18 cellular contexts compared by ENCODE assay signal in the genomic region with DNA sequence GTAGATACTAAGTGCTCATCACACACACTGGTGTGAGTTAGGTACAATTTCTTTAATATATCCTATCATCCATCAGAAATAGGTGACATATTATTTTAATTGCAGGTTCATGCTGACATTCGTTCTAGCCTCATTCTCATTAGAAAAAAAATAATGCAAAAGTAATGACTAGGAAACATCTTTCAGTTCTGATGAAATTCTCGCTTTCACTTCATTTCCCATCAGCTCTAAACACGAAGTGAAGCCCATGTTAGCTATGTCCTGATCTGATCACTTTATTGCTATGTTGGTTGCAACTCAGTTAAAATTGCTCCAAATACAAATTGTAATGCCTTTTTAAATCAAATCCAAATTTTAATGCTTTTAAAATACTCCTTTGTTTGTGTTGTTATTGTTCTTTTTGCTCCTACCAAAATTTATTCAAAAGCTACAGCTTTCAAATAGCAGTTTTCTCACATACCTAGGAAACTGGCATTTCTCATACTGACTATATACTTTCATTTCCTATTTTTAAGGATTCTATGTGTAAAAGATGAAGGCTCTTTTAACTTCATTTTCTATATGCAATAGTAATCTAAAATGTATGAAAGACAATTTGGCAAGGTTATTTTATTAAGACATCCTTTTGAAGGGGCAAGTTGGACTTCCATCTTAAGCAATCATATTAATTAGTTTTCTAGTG.
A peak's percentile ranks its signal among the peaks of the same experiment; 100 is the strongest.
DNase-seq lines count a peak whose midpoint lies in the region; ATAC-seq, FAIRE-seq and TF ChIP-seq lines count a peak whose summit lies in the region.
"Had no signal": no experiment of that assay in that cellular context is flagged by ENCODE, and none has a peak within 500 bp of the region (broad histone marks: within the 10 kb centered on the region; RNA-seq: fewer than 3 reads in every experiment).

No MANE protein-coding gene starts in this region.

- DNase-seq in GM18507 (ENCODE audit: extremely low spot score, insufficient read length, low read depth) (no peak), left ventricle myocardium inferior (no peak), NOMO-1 treated with dmso at 0.1 percent for 144 hours (lab: John Stamatoyannopoulos, UW; ENCODE audit: unreplicated experiment) (no peak), thyroid gland (no peak)
- no peak for DNase-seq in activated T-cell treated with anti-CD3 and anti-CD28 coated beads, Interleukin-2, amount 50 U/mL, for 24 hours
- DNase-seq: activated CD4-positive, alpha-beta T cell treated with anti-CD3 and anti-CD28 coated beads, Interleukin-2, amount 10 ng/mL, durations not matched to agents 7 days and 5 days; activated gamma-delta T cell; DMS153; endodermal cell; GOT3; islet precursor cell; NCI-H1105; T-helper 2 cell; uterus had no signal

- H3K4me1 ChIP-seq in left ventricle myocardium inferior = no peaks in the 10 kb centered on the region
- H3K4me1 ChIP-seq in thyroid gland = no peaks in the 10 kb centered on the region
- H3K4me1 ChIP-seq: uterus had no signal

- peak; percentile 81 for FAIRE-seq in GM18507 (lab: Jason Lieb, UNC)

- H3K4me3 Mint-ChIP-seq in activated T-cell treated with anti-CD3 and anti-CD28 coated beads, Interleukin-2, amount 50 U/mL, for 24 hours = no peak overlapping the region
- H3K4me3 Mint-ChIP-seq: activated CD4-positive, alpha-beta T cell treated with anti-CD3 and anti-CD28 coated beads, Interleukin-2, amount 10 ng/mL, durations not matched to agents 7 days and 5 days; endodermal cell had no signal

- intact Hi-C loops in left ventricle myocardium inferior (cut with micrococcal nuclease) (no loop called here), thyroid gland (cut with DNase I) (no loop called here)

- H3K36me3 ChIP-seq in left ventricle myocardium inferior = no peaks in the 10 kb centered on the region
- H3K36me3 ChIP-seq in thyroid gland = no peaks in the 10 kb centered on the region

- peaks cover 6% of the 10 kb centered on the region for H3K9me3 ChIP-seq in left ventricle myocardium inferior (replicated peaks)
- H3K9me3 ChIP-seq in thyroid gland = no peaks in the 10 kb centered on the region
- H3K9me3 ChIP-seq: uterus had no signal

- peaks cover 4% of the 10 kb centered on the region for H3K9me3 Mint-ChIP-seq in activated T-cell treated with anti-CD3 and anti-CD28 coated beads, Interleukin-2, amount 50 U/mL, for 24 hours
- H3K9me3 Mint-ChIP-seq: activated CD4-positive, alpha-beta T cell treated with anti-CD3 and anti-CD28 coated beads, Interleukin-2, amount 10 ng/mL, durations not matched to agents 7 days and 5 days; endodermal cell had no signal

- H3K27ac ChIP-seq in left ventricle myocardium inferior (replicated peaks) = no peak overlapping the region
- no peak overlapping the region for H3K27ac ChIP-seq in thyroid gland
- H3K27ac ChIP-seq: RWPE1, uterus had no signal

- no peaks in the 10 kb centered on the region for H3K36me3 Mint-ChIP-seq in activated T-cell treated with anti-CD3 and anti-CD28 coated beads, Interleukin-2, amount 50 U/mL, for 24 hours (ENCODE audit: low read depth)

- no peak overlapping the region for H3K27ac Mint-ChIP-seq in activated T-cell treated with anti-CD3 and anti-CD28 coated beads, Interleukin-2, amount 50 U/mL, for 24 hours
- H3K27ac Mint-ChIP-seq: activated CD4-positive, alpha-beta T cell treated with anti-CD3 and anti-CD28 coated beads, Interleukin-2, amount 10 ng/mL, durations not matched to agents 7 days and 5 days; endodermal cell had no signal

- no peak overlapping the region for H3K4me3 ChIP-seq in left ventricle myocardium inferior
- no peak overlapping the region for H3K4me3 ChIP-seq in thyroid gland (replicated peaks in 1 of 3)
- H3K4me3 ChIP-seq: uterus had no signal

- no peaks in the 10 kb centered on the region for H3K27me3 Mint-ChIP-seq in activated T-cell treated with anti-CD3 and anti-CD28 coated beads, Interleukin-2, amount 50 U/mL, for 24 hours
- H3K27me3 Mint-ChIP-seq: activated CD4-positive, alpha-beta T cell treated with anti-CD3 and anti-CD28 coated beads, Interleukin-2, amount 10 ng/mL, durations not matched to agents 7 days and 5 days had no signal

- ATAC-seq in GM21367 (IDR thresholded peaks at IDR 0.05; ENCODE audit: unreplicated experiment) (peak; percentile 87), HG02938 (IDR thresholded peaks at IDR 0.05; ENCODE audit: unreplicated experiment) (peak; percentile 93), HG03558 (IDR thresholded peaks at IDR 0.05; ENCODE audit: extremely low read depth, unreplicated experiment) (peak; percentile 92)

- no peak for TF ChIP-seq POLR2A in thyroid gland (IDR thresholded peaks at IDR 0.05)

- TF ChIP-seq CTCF in left ventricle myocardium inferior (IDR thresholded peaks at IDR 0.05; ENCODE audit: borderline replicate concordance) = no peak
- no peak for TF ChIP-seq CTCF in thyroid gland (IDR thresholded peaks at IDR 0.05)

- H3K27me3 ChIP-seq in left ventricle myocardium inferior (ENCODE audit: low read depth) (no peaks in the 10 kb centered on the region), thyroid gland (no peaks in the 10 kb centered on the region)
- H3K27me3 ChIP-seq: uterus had no signal

- WGBS in thyroid gland, 2 donors = 85 to 90% methylated on average over 3 of the region's 3 CpGs

- peaks cover 6% of the 10 kb centered on the region for H3K4me1 Mint-ChIP-seq in activated T-cell treated with anti-CD3 and anti-CD28 coated beads, Interleukin-2, amount 50 U/mL, for 24 hours (ENCODE audit: low read depth)
- H3K4me1 Mint-ChIP-seq: activated CD4-positive, alpha-beta T cell treated with anti-CD3 and anti-CD28 coated beads, Interleukin-2, amount 10 ng/mL, durations not matched to agents 7 days and 5 days; endodermal cell had no signal
